17 cellular contexts compared by ENCODE assay signal in genomic region chr15:60381148-60381788, GRCh38. TPM values are rescaled to one million over a fixed set of nuclear protein-coding genes. Genes with fewer than 3 reads are reported as not detected.
DNase-seq lines count a peak whose midpoint lies in the region; ATAC-seq and TF ChIP-seq lines count a peak whose summit lies in the region.
"Had no signal": no experiment of that assay in that cellular context is flagged by ENCODE, and none has a peak within 500 bp of the region (broad histone marks: within the 10 kb centered on the region; RNA-seq: fewer than 3 reads in every experiment).

No MANE protein-coding gene starts in this region.

- no peaks in the 10 kb centered on the region for H3K9me3 ChIP-seq in SJSA1 (replicated peaks)
- H3K9me3 ChIP-seq: colonic mucosa, esophagus squamous epithelium had no signal

- peaks cover 95% of the 10 kb centered on the region for H3K36me3 ChIP-seq in SJSA1

- DNase-seq in EL: peak; percentile 69
- DNase-seq in SJSA1 (ENCODE audit: low read depth in 1 of 2, low spot score in 2 of 2): peak; percentile 19 to 26
- DNase-seq in fibroblast of mammary gland (ENCODE audit: low read depth): peak; percentile 76
- DNase-seq in renal cortical epithelial cell (ENCODE audit: low read depth): peak; percentile 54
- DNase-seq in anterior cingulate cortex (lab: John Stamatoyannopoulos, UW): no peak
- DNase-seq in NCI-H128 (lab: John Stamatoyannopoulos, UW; ENCODE audit: unreplicated experiment): no peak
- no peak for DNase-seq in RPMI8226
- DNase-seq: activated naive CD4-positive, alpha-beta T cell treated with anti-CD3 and anti-CD28 coated beads, Interleukin-2, amount 50 U/mL, for 16 hours; colonic mucosa; esophagus squamous epithelium; NCI-H2171 treated with DMSO at 0.1 percent for 48 hours; retina; stimulated activated naive CD8-positive, alpha-beta T cell treated with anti-CD3 and anti-CD28 coated beads, Interleukin-15, Interleukin-2, amounts not matched to agents 100 U/mL and 50 U/mL, for 24 hours; T1000 had no signal

- ATAC-seq in GM21576 (IDR thresholded peaks at IDR 0.05; ENCODE audit: unreplicated experiment): no peak
- ATAC-seq: GM23338; stimulated activated naive CD8-positive, alpha-beta T cell treated with anti-CD3 and anti-CD28 coated beads, Interleukin-15, Interleukin-2, amounts not matched to agents 100 U/mL and 50 U/mL, for 24 hours had no signal

- TF ChIP-seq CTCF in fibroblast of mammary gland (conservative IDR thresholded peaks at IDR 0.05; ENCODE audit: control insufficient read depth, insufficient read depth, low read depth, low read length): no peak

- H3K27ac ChIP-seq in SJSA1: peak overlapping the region; percentile 95
- H3K27ac ChIP-seq: C4-2B, colonic mucosa had no signal

- no peak overlapping the region for H3K4me3 ChIP-seq in SJSA1
- H3K4me3 ChIP-seq in fibroblast of mammary gland (ENCODE audit: control insufficient read depth, low read depth, low read length): no peak overlapping the region
- H3K4me3 ChIP-seq: colonic mucosa, esophagus squamous epithelium, GM23338 had no signal

- peaks cover 92% of the 10 kb centered on the region for H3K4me1 ChIP-seq in SJSA1 (replicated peaks)
- H3K4me1 ChIP-seq: colonic mucosa had no signal

- no peaks in the 10 kb centered on the region for H3K27me3 ChIP-seq in SJSA1 (replicated peaks)
- H3K27me3 ChIP-seq: colonic mucosa, esophagus squamous epithelium had no signal

RNA-seq across cellular contexts. Expression of gene ANXA2, which starts 16.5 kb away (rescaled TPM):
- total RNA-seq in SJSA1 (2014; rRNA removed; shearing (Covaris generic)): 3,394 and 3,434 TPM in 2 replicates
- 3,594 and 6,130 TPM in 2 replicates for total RNA-seq in renal cortical epithelial cell

Comparison
In these comparisons a context has a peak if more than half of its experiments do, and no peak if none do; other contexts are left out.
1. DNase-seq: peak in EL (single experiment), SJSA1 (2 of 2), fibroblast of mammary gland (single experiment) and renal cortical epithelial cell (single experiment); none in anterior cingulate cortex (0 of 58), NCI-H128 (single experiment) and RPMI8226 (single experiment).